Comparison of ENCODE assay signal across 21 cellular contexts in genomic region chr5:122772446-122772845, GRCh38. TPM values are rescaled to one million over a fixed set of nuclear protein-coding genes. Genes with fewer than 3 reads are reported as not detected.
A peak's percentile ranks its signal among the peaks of the same experiment; 100 is the strongest.
DNase-seq lines count a peak whose midpoint lies in the region; FAIRE-seq and TF ChIP-seq lines count a peak whose summit lies in the region.
"Had no signal": no experiment of that assay in that cellular context is flagged by ENCODE, and none has a peak within 500 bp of the region (broad histone marks: within the 10 kb centered on the region; RNA-seq: fewer than 3 reads in every experiment).

No MANE protein-coding gene starts in this region.

- H3K27me3 Mint-ChIP-seq in Caco-2 (ENCODE audit: insufficient read depth, unreplicated experiment): no peaks in the 10 kb centered on the region
- H3K27me3 Mint-ChIP-seq in neural progenitor cell (ENCODE audit: insufficient read depth, low read depth): peaks cover 2% of the 10 kb centered on the region
- peaks cover 0 to 2% of the 10 kb centered on the region in 2 donors for H3K27me3 Mint-ChIP-seq in CD8-positive, alpha-beta memory T cell
- H3K27me3 Mint-ChIP-seq: activated T-helper 17 cell treated with anti-CD3 and anti-CD28 coated beads, Interleukin-2, amount 50 U/mL, for 72 hours; effector memory CD8-positive, alpha-beta T cell had no signal

- no peak overlapping the region for H3K23ac ChIP-seq in H1 (ENCODE audit: insufficient read length)

- WGBS in H1 (ENCODE audit: extremely low coverage in 1 of 2, insufficient coverage in 1 of 2, insufficient read length in 1 of 2, insufficient replicate concordance in 2 of 2, low coverage in 1 of 2, low lambda C conversion rate in 2 of 2, missing lambda C conversion rate in 1 of 2), 2 experiments: 86% methylated on average over 1 of the region's 1 CpG; no CpG with 5 or more reads in 1 of the 2 experiments

- peak; percentile 55 to 67 for DNase-seq in Caco-2
- no peak for DNase-seq in H1 (ENCODE audit: low read depth in 1 of 2, low spot score in 2 of 2)
- DNase-seq in neural progenitor cell (ENCODE audit: low spot score): no peak
- DNase-seq in superior temporal gyrus (ENCODE audit: extremely low spot score): no peak
- no peak for DNase-seq in CD8-positive, alpha-beta memory T cell
- no peak for DNase-seq in right atrium auricular region (ENCODE audit: low spot score)
- DNase-seq in NCI-H187 (lab: John Stamatoyannopoulos, UW): no peak
- DNase-seq: activated CD4-positive, alpha-beta T cell treated with anti-CD3 and anti-CD28 coated beads for 1 hour; activated CD8-positive, alpha-beta memory T cell treated with anti-CD3 and anti-CD28 coated beads, Interleukin-2, amount 10 ng/mL, durations not matched to agents 7 days and 5 days; cerebellar nuclear complex; effector memory CD8-positive, alpha-beta T cell; Karpas-422; left colon; NCI-H1417; NCI-H2171; Peyer's patch; upper lobe of right lung had no signal

- no peak overlapping the region for H2BK15ac ChIP-seq in H1 (ENCODE audit: low read length)

- no peak overlapping the region for H2AK5ac ChIP-seq in H1 (ENCODE audit: low read depth, low read length)

- no peak overlapping the region for H3K27ac ChIP-seq in H1 (ENCODE audit: low read depth, low read length)
- H3K27ac ChIP-seq in neural progenitor cell: no peak overlapping the region
- H3K27ac ChIP-seq in CD8-positive, alpha-beta memory T cell (ENCODE audit: low read depth, low read length): no peak overlapping the region
- H3K27ac ChIP-seq in right atrium auricular region: no peak overlapping the region
- H3K27ac ChIP-seq: Peyer's patch, SK-N-MC, upper lobe of right lung had no signal

- H3F3A ChIP-seq in neural progenitor cell (ENCODE audit: low read depth): peaks cover 4% of the 10 kb centered on the region

- H3K4me3 Mint-ChIP-seq in Caco-2 (ENCODE audit: unreplicated experiment) (peak overlapping the region; percentile 96), neural progenitor cell (no peak overlapping the region)
- no peak overlapping the region for H3K4me3 Mint-ChIP-seq in CD8-positive, alpha-beta memory T cell
- H3K4me3 Mint-ChIP-seq: activated CD8-positive, alpha-beta memory T cell treated with anti-CD3 and anti-CD28 coated beads, Interleukin-2, amount 10 ng/mL, durations not matched to agents 7 days and 5 days; activated T-helper 17 cell treated with anti-CD3 and anti-CD28 coated beads, Interleukin-2, amount 50 U/mL, for 72 hours; effector memory CD8-positive, alpha-beta T cell; stimulated activated naive CD8-positive, alpha-beta T cell treated with anti-CD3 and anti-CD28 coated beads, Interleukin-15, Interleukin-2, amounts not matched to agents 100 ng/mL and 50 ng/mL, for 24 hours had no signal

- H3K4me2 ChIP-seq in H1 (ENCODE audit: insufficient read depth in 1 of 2, low read depth in 2 of 2, low read length in 2 of 2) (no peak overlapping the region), neural progenitor cell (no peak overlapping the region)

- H3K9me3 Mint-ChIP-seq in Caco-2 (ENCODE audit: unreplicated experiment) (peaks cover 18% of the 10 kb centered on the region), neural progenitor cell (no peaks in the 10 kb centered on the region)
- no peaks in the 10 kb centered on the region for H3K9me3 Mint-ChIP-seq in CD8-positive, alpha-beta memory T cell
- H3K9me3 Mint-ChIP-seq: activated T-helper 17 cell treated with anti-CD3 and anti-CD28 coated beads, Interleukin-2, amount 50 U/mL, for 72 hours; effector memory CD8-positive, alpha-beta T cell; stimulated activated naive CD8-positive, alpha-beta T cell treated with anti-CD3 and anti-CD28 coated beads, Interleukin-15, Interleukin-2, amounts not matched to agents 100 ng/mL and 50 ng/mL, for 24 hours had no signal

- no TSS peak for BruUV-seq in Caco-2 (replicated peaks; lab: Mats Ljungman, UMichigan)

- peaks cover 3% of the 10 kb centered on the region for H3K23me2 ChIP-seq in H1 (ENCODE audit: low read depth, low read length)

- CTCF ChIA-PET in Caco-2 (lab: Charles Lee): no interaction called here
- CTCF ChIA-PET in H1 (lab: Charles Lee; ENCODE audit: partially characterized antibody): interaction anchor here (0.6 to 1.8 kb wide), 3 partner anchors 69 to 528 kb away, joined by 3 to 8 read pairs (median 6); no protein-coding TSS in a partner anchor
- CTCF ChIA-PET in CD8-positive, alpha-beta memory T cell (lab: Charles Lee): interaction anchor here (0.8 kb wide), 1 partner anchor 25 kb away, joined by 3 read pairs; no protein-coding TSS in a partner anchor

- H3K4me1 ChIP-seq in Caco-2 (peaks cover 39% of the 10 kb centered on the region), H1 (replicated peaks in 1 of 4; ENCODE audit: control insufficient read depth in 3 of 4, insufficient read depth in 4 of 4, low read length in 3 of 4) (peaks cover 0 to 2% (median 0%) of the 10 kb centered on the region in 4 experiments; a peak in 1 of 7 replicates), neural progenitor cell (peaks cover 13% of the 10 kb centered on the region), right atrium auricular region (peaks cover 0 to 15% of the 10 kb centered on the region in 2 donors)
- peaks cover 20% of the 10 kb centered on the region for H3K4me1 ChIP-seq in CD8-positive, alpha-beta memory T cell (ENCODE audit: insufficient read depth, low read length)

- intact Hi-C loops in Caco-2 (cut with micrococcal nuclease; ENCODE audit: unreplicated experiment): loop anchor here (1.0 kb wide), 1 partner anchor 13 kb away; no protein-coding TSS in a partner anchor

- peaks cover 0 to 22% of the 10 kb centered on the region in 2 experiments; a peak in 3 of 4 replicates for H3K79me2 ChIP-seq in H1 (ENCODE audit: control insufficient read depth in 1 of 2, insufficient read depth in 2 of 2, low read length in 2 of 2)
- peaks cover 24% of the 10 kb centered on the region for H3K79me2 ChIP-seq in neural progenitor cell (ENCODE audit: low read depth)

- H3K79me1 ChIP-seq in H1 (ENCODE audit: low read depth, low read length): no peaks in the 10 kb centered on the region

- H3K4me3 ChIP-seq in Caco-2 (ENCODE audit: low read depth, low read length) (no peak overlapping the region), H1 (ENCODE audit: extremely low read depth in 1 of 4, insufficient read depth in 2 of 4, low read depth in 3 of 4, low read length in 4 of 4) (no peak overlapping the region), neural progenitor cell (no peak overlapping the region), right atrium auricular region (no peak overlapping the region)
- H3K4me3 ChIP-seq in CD8-positive, alpha-beta memory T cell (ENCODE audit: low read length): no peak overlapping the region
- H3K4me3 ChIP-seq: Peyer's patch, SK-N-MC, upper lobe of right lung had no signal

- H3K18ac ChIP-seq in H1 (ENCODE audit: extremely low read depth, low read length): no peak overlapping the region

- no peak for TF ChIP-seq POLR2A in H1 (IDR thresholded peaks at IDR 0.05; ENCODE audit: control extremely low read depth in 1 of 2, low read depth in 2 of 2, low read length in 2 of 2)

- no peak overlapping the region for H2BK20ac ChIP-seq in H1 (ENCODE audit: low read length)

- no peak overlapping the region for H4K91ac ChIP-seq in H1 (replicated peaks; ENCODE audit: insufficient read length, low read length)

- no peak for TF ChIP-seq CTCF in Caco-2 (IDR thresholded peaks at IDR 0.05; ENCODE audit: insufficient read depth in 1 of 2, low read depth in 1 of 2, low read length in 1 of 2, severe bottlenecking in 1 of 2, unreplicated experiment in 1 of 2)
- TF ChIP-seq CTCF in H1 (IDR thresholded peaks at IDR 0.05; ENCODE audit: control extremely low read depth in 1 of 3, insufficient read depth in 1 of 3, low read depth in 1 of 3, low read length in 3 of 3): no peak
- no peak for TF ChIP-seq CTCF in neural progenitor cell (IDR thresholded peaks at IDR 0.05)
- TF ChIP-seq CTCF in right atrium auricular region (IDR thresholded peaks at IDR 0.05): no peak

- H2BK120ac ChIP-seq in H1 (replicated peaks; ENCODE audit: low read depth, low read length): no peak overlapping the region

- POLR2A ChIA-PET in Caco-2 (lab: Charles Lee) (no interaction called here), H1 (lab: Charles Lee; ENCODE audit: partially characterized antibody) (no interaction called here)
- POLR2A ChIA-PET in CD8-positive, alpha-beta memory T cell (lab: Charles Lee): no interaction called here

- FAIRE-seq in H1 (lab: Jason Lieb, UNC): no peak

- no peak overlapping the region for H3K14ac ChIP-seq in H1 (ENCODE audit: insufficient read length)

- H4K5ac ChIP-seq in H1 (ENCODE audit: insufficient read length, low read depth, low read length): no peak overlapping the region

- H3K27ac Mint-ChIP-seq in Caco-2 (ENCODE audit: unreplicated experiment) (peak overlapping the region; percentile 2), neural progenitor cell (no peak overlapping the region)
- H3K27ac Mint-ChIP-seq in CD8-positive, alpha-beta memory T cell: peak overlapping the region in 1 of 8 donors; percentile 92
- H3K27ac Mint-ChIP-seq: activated CD8-positive, alpha-beta memory T cell treated with anti-CD3 and anti-CD28 coated beads, Interleukin-2, amount 10 ng/mL, durations not matched to agents 7 days and 5 days; activated T-helper 17 cell treated with anti-CD3 and anti-CD28 coated beads, Interleukin-2, amount 50 U/mL, for 72 hours; stimulated activated naive CD8-positive, alpha-beta T cell treated with anti-CD3 and anti-CD28 coated beads, Interleukin-15, Interleukin-2, amounts not matched to agents 100 ng/mL and 50 ng/mL, for 24 hours had no signal

- H3K36me3 ChIP-seq in Caco-2 (ENCODE audit: control insufficient read depth, insufficient read depth, low read length) (no peaks in the 10 kb centered on the region), H1 (ENCODE audit: control insufficient read depth in 2 of 4, insufficient read depth in 4 of 4, low read length in 3 of 4) (no peaks in the 10 kb centered on the region), neural progenitor cell (no peaks in the 10 kb centered on the region), right atrium auricular region (no peaks in the 10 kb centered on the region)
- no peaks in the 10 kb centered on the region for H3K36me3 ChIP-seq in CD8-positive, alpha-beta memory T cell (ENCODE audit: insufficient read depth, low read length)
- H3K36me3 ChIP-seq: Peyer's patch, upper lobe of right lung had no signal

- TF ChIP-seq EP300 in Ishikawa (IDR thresholded peaks at IDR 0.05; ENCODE audit: borderline replicate concordance) (no peak), H1 (IDR thresholded peaks at IDR 0.05; ENCODE audit: borderline replicate concordance in 1 of 2, low read depth in 2 of 2, low read length in 2 of 2) (no peak)

- H3K9me3 ChIP-seq in Caco-2 (no peaks in the 10 kb centered on the region), H1 (ENCODE audit: insufficient read depth in 2 of 2, low read depth in 1 of 2, low read length in 1 of 2) (no peaks in the 10 kb centered on the region), neural progenitor cell (ENCODE audit: low read depth) (no peaks in the 10 kb centered on the region), right atrium auricular region (no peaks in the 10 kb centered on the region)
- no peaks in the 10 kb centered on the region for H3K9me3 ChIP-seq in CD8-positive, alpha-beta memory T cell (ENCODE audit: low read length)
- H3K9me3 ChIP-seq: Peyer's patch, upper lobe of right lung had no signal

- TF ChIP-seq RAD21 in Ishikawa (IDR thresholded peaks at IDR 0.05; ENCODE audit: low read depth): no peak
- TF ChIP-seq RAD21 in H1 (IDR thresholded peaks at IDR 0.05 in 1 of 2, conservative IDR thresholded peaks at IDR 0.05 in 1 of 2; ENCODE audit: low read depth in 2 of 2, low read length in 2 of 2): no peak

- H2AFZ ChIP-seq in H1 (ENCODE audit: low read length): 0 out of 2 replicates have a peak overlapping the region, but pooled peaks have one; percentile 16
- H2AFZ ChIP-seq in neural progenitor cell (replicated peaks): peak overlapping the region; percentile 13

- H4K8ac ChIP-seq in H1 (ENCODE audit: extremely low read depth, insufficient read depth, low read length): no peak overlapping the region

- H3K9ac ChIP-seq in H1 (replicated peaks in 1 of 4; ENCODE audit: extremely low read depth in 1 of 4, low read depth in 3 of 4, low read length in 3 of 4): no peak overlapping the region
- H3K9ac ChIP-seq in neural progenitor cell: no peak overlapping the region

- H2BK12ac ChIP-seq in H1 (ENCODE audit: low read depth, low read length): no peak overlapping the region

- H3K27me3 ChIP-seq in Caco-2 (replicated peaks; ENCODE audit: control insufficient read depth, insufficient read depth, low read length): no peaks in the 10 kb centered on the region
- H3K27me3 ChIP-seq in H1 (replicated peaks in 1 of 4; ENCODE audit: control insufficient read depth in 3 of 4, extremely low read depth in 1 of 4, insufficient read depth in 3 of 4, low read length in 3 of 4): no peaks in the 10 kb centered on the region
- H3K27me3 ChIP-seq in neural progenitor cell: no peaks in the 10 kb centered on the region
- H3K27me3 ChIP-seq in CD8-positive, alpha-beta memory T cell (ENCODE audit: insufficient read depth, low read length, poor library complexity, severe bottlenecking): no peaks in the 10 kb centered on the region
- H3K27me3 ChIP-seq in right atrium auricular region: no peaks in the 10 kb centered on the region
- H3K27me3 ChIP-seq: Peyer's patch, upper lobe of right lung had no signal

- H3K36me3 Mint-ChIP-seq in Caco-2 (ENCODE audit: insufficient read depth, unreplicated experiment) (peaks cover 5% of the 10 kb centered on the region), neural progenitor cell (no peaks in the 10 kb centered on the region)
- H3K36me3 Mint-ChIP-seq in CD8-positive, alpha-beta memory T cell: peaks cover 0 to 11% (median 0%) of the 10 kb centered on the region in 3 donors
- H3K36me3 Mint-ChIP-seq: activated CD8-positive, alpha-beta memory T cell treated with anti-CD3 and anti-CD28 coated beads, Interleukin-2, amount 10 ng/mL, durations not matched to agents 7 days and 5 days had no signal

- no peak overlapping the region for H3K4ac ChIP-seq in H1 (replicated peaks; ENCODE audit: insufficient read length, low read depth, low read length)

- H4K20me1 ChIP-seq in H1 (replicated peaks in 1 of 2; ENCODE audit: control insufficient read depth in 1 of 2, insufficient read depth in 2 of 2, low read length in 2 of 2) (no peaks in the 10 kb centered on the region), neural progenitor cell (ENCODE audit: low read depth) (peaks cover 14% of the 10 kb centered on the region)

- H2BK5ac ChIP-seq in H1 (ENCODE audit: low read depth, low read length): no peak overlapping the region

- H3K56ac ChIP-seq in H1 (replicated peaks; ENCODE audit: insufficient read length, low read depth, low read length): no peak overlapping the region

- peaks cover 49% of the 10 kb centered on the region for H3K4me1 Mint-ChIP-seq in Caco-2 (ENCODE audit: low read depth, unreplicated experiment)
- H3K4me1 Mint-ChIP-seq in neural progenitor cell: peaks cover 15% of the 10 kb centered on the region
- H3K4me1 Mint-ChIP-seq in CD8-positive, alpha-beta memory T cell: peaks cover 17 to 33% (median 32%) of the 10 kb centered on the region in 3 donors

RNA-seq across cellular contexts. Expression of gene SNX2, which starts 2.4 kb away (rescaled TPM):
- 115 and 123 TPM in 2 replicates for total RNA-seq in Caco-2 (2022)
- 54.4 and 61.2 TPM in 2 replicates for total RNA-seq in H1 (2021; fragmentation: NEBNext Ultra II Directional; extraction: Animal tissue kit (Norgen Biotek cat#: 25700))
- polyA plus RNA-seq in H1 (2011; rRNA removed): 11.8 and 51.0 TPM in 2 replicates
- polyA plus RNA-seq in H1 (2011; cell fraction: cytosol; rRNA removed): 33.9 TPM
- polyA plus RNA-seq in H1 (2011; cell fraction: nucleus; rRNA removed): 18.4 TPM
- polyA plus RNA-seq in H1 (2012, experiment 1 of 2): 48.8 to 87.2 TPM (median 51.4 TPM) in 4 replicates
- polyA plus RNA-seq in H1 (2012, experiment 2 of 2): 3.8 TPM
- polyA plus RNA-seq in H1 (2013, experiment 1 of 2): 41.1 TPM
- polyA plus RNA-seq in H1 (2013, experiment 2 of 2): 44.2 TPM
- 39.7 and 51.7 TPM in 2 replicates for polyA minus RNA-seq in H1 (2011; rRNA and poly(A)+ RNA removed)
- 50.5 TPM for polyA minus RNA-seq in H1 (2011; cell fraction: cytosol; rRNA and poly(A)+ RNA removed)
- polyA minus RNA-seq in H1 (2011; cell fraction: nucleus; rRNA and poly(A)+ RNA removed): 51.2 TPM
- 71.0 and 73.0 TPM in 2 replicates for total RNA-seq in neural progenitor cell (ENCODE audit: low replicate concordance)
- 10 to 100 TPM; 40.0 to 42.7 TPM for total RNA-seq in CD8-positive, alpha-beta memory T cell
- polyA plus RNA-seq in CD8-positive, alpha-beta memory T cell: 62.7 TPM
- total RNA-seq in right atrium auricular region: 10 to 100 TPM; 27.4 to 27.7 TPM

Comparison
In these comparisons a context has a peak if more than half of its experiments do, and no peak if none do; other contexts are left out.
1. DNase-seq: peak in Caco-2 (2 of 2); none in H1 (0 of 2), neural progenitor cell (single experiment), superior temporal gyrus (single experiment), CD8-positive, alpha-beta memory T cell (0 of 5), right atrium auricular region (single experiment) and NCI-H187 (0 of 2).